8 cellular contexts compared by ENCODE assay signal in the genomic region with DNA sequence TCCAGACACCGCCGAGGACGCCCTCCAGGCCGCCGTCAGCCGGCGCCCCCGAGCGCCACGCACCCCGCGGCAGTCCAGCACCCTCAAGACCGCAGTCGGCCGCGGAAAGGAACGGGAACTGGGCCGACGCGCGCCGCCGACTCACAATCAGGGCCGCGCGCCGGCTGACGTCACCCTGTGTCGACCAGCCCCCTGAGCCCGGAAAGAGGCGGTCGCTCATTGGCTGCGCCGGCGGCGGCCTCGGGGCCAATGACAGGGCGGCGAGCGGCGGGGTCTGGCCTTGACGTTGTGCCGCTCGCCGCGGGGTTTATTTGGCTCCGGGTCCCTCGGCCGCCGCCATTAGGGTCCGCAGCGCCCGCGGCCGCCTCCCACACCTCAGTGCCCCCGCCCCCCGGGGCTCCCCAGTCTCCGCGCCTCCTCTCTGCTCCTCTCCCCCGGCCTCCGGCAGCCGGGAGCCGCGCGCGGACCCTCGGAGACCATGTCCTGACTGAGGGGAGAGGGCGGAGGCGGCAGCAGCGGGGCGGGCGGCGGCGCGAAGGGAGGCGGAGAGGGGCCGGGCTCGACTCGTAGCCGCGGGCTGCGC. TPM values are rescaled to one million over a fixed set of nuclear protein-coding genes. Genes with fewer than 3 reads are reported as not detected.
DNase-seq lines count a peak whose midpoint lies in the region; ATAC-seq and TF ChIP-seq lines count a peak whose summit lies in the region.

No MANE protein-coding gene starts in this region.

- no peak overlapping the region for H3K27ac ChIP-seq in H9 (ENCODE audit: insufficient read length, low read depth, low read length)
- peak overlapping the region; percentile 91 for H3K27ac ChIP-seq in foreskin keratinocyte
- peak overlapping the region; percentile 98 to 99 (median 99) for H3K27ac ChIP-seq in stomach

- no peak for TF ChIP-seq EP300 in stomach (IDR thresholded peaks at IDR 0.05)

- H3K36me3 Mint-ChIP-seq in H9 (ENCODE audit: insufficient read depth in 1 of 3, low read depth in 3 of 3) (peaks cover 0 to 3% (median 0%) of the 10 kb centered on the region in 3 experiments; a peak in 1 of 7 replicates), neural crest cell (ENCODE audit: low read depth) (no peaks in the 10 kb centered on the region)

- H3K4me1 ChIP-seq in H9 (ENCODE audit: insufficient read depth, low read length) (no peaks in the 10 kb centered on the region; the same call in 1 of the 2 replicates), foreskin keratinocyte (peaks cover 20% of the 10 kb centered on the region), stomach (peaks cover 18 to 54% (median 44%) of the 10 kb centered on the region in 4 donors)

- H2BK15ac ChIP-seq in H9 (ENCODE audit: low read depth, low read length), result no peak overlapping the region

- no peak for TF ChIP-seq CTCF in H9 (conservative IDR thresholded peaks at IDR 0.05)
- TF ChIP-seq CTCF in foreskin keratinocyte (conservative IDR thresholded peaks at IDR 0.05), result no peak
- TF ChIP-seq CTCF in neural crest cell (conservative IDR thresholded peaks at IDR 0.05), result no peak
- TF ChIP-seq CTCF in stomach (IDR thresholded peaks at IDR 0.05), result no peak

- no peak overlapping the region for H4K5ac ChIP-seq in H9 (ENCODE audit: insufficient read length, low read depth, low read length)

- no peak overlapping the region for H2BK20ac ChIP-seq in H9 (ENCODE audit: low read depth, low read length, poor library complexity, severe bottlenecking)

- peaks cover 8% of the 10 kb centered on the region for H3K23me2 ChIP-seq in H9 (ENCODE audit: insufficient read length, low read depth, low read length, poor library complexity, severe bottlenecking)

- peak overlapping the region; percentile 85 to 94 for H3K4me3 Mint-ChIP-seq in H9
- H3K4me3 Mint-ChIP-seq in neural crest cell, result peak overlapping the region; percentile 95

- H3K9me3 ChIP-seq in H9 (ENCODE audit: control insufficient read depth, low read depth, low read length) (no peaks in the 10 kb centered on the region), stomach (no peaks in the 10 kb centered on the region)

- H3K79me2 ChIP-seq in H9 (ENCODE audit: insufficient read depth, low read length), result peaks cover 36% of the 10 kb centered on the region

- H3K9me3 Mint-ChIP-seq in H9, result peaks cover 0 to 4% of the 10 kb centered on the region in 2 experiments; a peak in 1 of 5 replicates
- H3K9me3 Mint-ChIP-seq in neural crest cell, result no peaks in the 10 kb centered on the region

- peak overlapping the region; percentile 71; the same call in 1 of the 2 replicates for H3K14ac ChIP-seq in H9 (ENCODE audit: insufficient read depth, low read length)

- DNase-seq in G401 (ENCODE audit: low spot score), result peak; percentile 92
- DNase-seq in H9, result peak; percentile 96
- DNase-seq in M059J (ENCODE audit: low read depth), result peak; percentile 93
- DNase-seq in SHP77 treated with DMSO at 0.1 percent for 48 hours (lab: John Stamatoyannopoulos, UW), result peak; percentile 83
- DNase-seq in activated gamma-delta T cell treated with anti-CD3 and anti-CD28 coated beads, Interleukin-2, amount 50 U/mL, for 16 hours (ENCODE audit: low read depth), result peak; percentile 92
- peak; percentile 73 to 83 for DNase-seq in foreskin keratinocyte
- peak; percentile 98 for DNase-seq in neural crest cell (ENCODE audit: low read depth, low spot score)
- peak; percentile 99 for DNase-seq in stomach

- H3K9ac ChIP-seq in H9 (ENCODE audit: extremely low read depth, insufficient read length, low read length), result peak overlapping the region; percentile 68

- no CpG with 5 or more reads among the region's 82 CpGs for WGBS in H9 (ENCODE audit: extremely low coverage, insufficient read length, low lambda C conversion rate)
- 0 to 1% (median 0%) methylated on average over 20 to 82 of the region's 82 CpGs for WGBS in stomach, 5 donors

- H4K8ac ChIP-seq in H9 (replicated peaks; ENCODE audit: insufficient read length, low read depth, low read length), result no peak overlapping the region

- H3K36me3 ChIP-seq in stomach, result no peaks in the 10 kb centered on the region

- peak; percentile 95 for ATAC-seq in foreskin keratinocyte

- H3K4me3 ChIP-seq in stomach, result peak overlapping the region; percentile 76 to 92 (median 80)

- H3K4me1 Mint-ChIP-seq in H9 (peaks cover 20% of the 10 kb centered on the region in 2 experiments), neural crest cell (peaks cover 27% of the 10 kb centered on the region)

- H2AFZ ChIP-seq in H9 (ENCODE audit: low read length), result no peak overlapping the region

- H3K27me3 Mint-ChIP-seq in H9 (ENCODE audit: low read depth) (peaks cover 6% of the 10 kb centered on the region), neural crest cell (ENCODE audit: low read depth) (peaks cover 8% of the 10 kb centered on the region)

- H2BK12ac ChIP-seq in H9 (ENCODE audit: insufficient read length, low read depth, low read length), result no peak overlapping the region

- H3K4me2 ChIP-seq in H9 (ENCODE audit: insufficient read depth, insufficient read length, low read length), result peak overlapping the region; percentile 88

- H4K91ac ChIP-seq in H9 (ENCODE audit: insufficient read length, low read depth, low read length), result no peak overlapping the region

- no peak overlapping the region for H2AK5ac ChIP-seq in H9 (ENCODE audit: insufficient read length, low read length)

- H3K56ac ChIP-seq in H9 (ENCODE audit: insufficient read length, low read depth, low read length), result no peak overlapping the region

- peaks cover 3% of the 10 kb centered on the region for H3K79me1 ChIP-seq in H9 (ENCODE audit: insufficient read depth, low read depth, low read length, poor library complexity, severe bottlenecking)

- H3K27ac Mint-ChIP-seq in H9, result peak overlapping the region; percentile 89 to 98 (median 91); a peak in 5 of 7 replicates
- H3K27ac Mint-ChIP-seq in neural crest cell (ENCODE audit: unreplicated experiment), result peak overlapping the region; percentile 83

- in situ Hi-C loops in G401 (cut with HindIII; ENCODE audit: low sequenced_read_pairs), result no loop called here

- no peak overlapping the region for H2BK120ac ChIP-seq in H9 (ENCODE audit: low read depth, low read length, poor library complexity, severe bottlenecking)

- no peaks in the 10 kb centered on the region for H4K20me1 ChIP-seq in H9 (ENCODE audit: control insufficient read depth, insufficient read depth, insufficient read length)

- no peak overlapping the region for H3K4ac ChIP-seq in H9 (ENCODE audit: low read depth, low read length)

- H3K18ac ChIP-seq in H9 (ENCODE audit: insufficient read length, low read depth, low read length), result peak overlapping the region; percentile 56

- TF ChIP-seq POLR2A in stomach (IDR thresholded peaks at IDR 0.05), result peak in 2 of 4 donors; percentile 61 to 76

- H2BK5ac ChIP-seq in H9 (ENCODE audit: insufficient read length, low read length), result no peak overlapping the region

- intact Hi-C loops in stomach (cut with DNase I; ENCODE audit: low total_unique reads), result no loop called here

- H3T11ph ChIP-seq in H9 (ENCODE audit: low read length), result no peak overlapping the region

- no peak overlapping the region for H3K23ac ChIP-seq in H9 (ENCODE audit: insufficient read length, low read depth, low read length)

- H3K27me3 ChIP-seq in H9 (ENCODE audit: insufficient read depth, low read length) (no peaks in the 10 kb centered on the region), foreskin keratinocyte (no peaks in the 10 kb centered on the region), stomach (no peaks in the 10 kb centered on the region)

RNA-seq across cellular contexts. Expression of gene ZRANB1, which starts 25.2 kb away (rescaled TPM):
- 15.0 and 17.3 TPM in 2 replicates for total RNA-seq in G401 (2014; rRNA removed; shearing (Covaris generic))
- total RNA-seq in H9 (2021), result 16.1 and 17.4 TPM in 2 replicates
- 14.2 and 17.1 TPM in 2 replicates for total RNA-seq in M059J (2014; rRNA removed; shearing (Covaris generic))
- total RNA-seq in foreskin keratinocyte, result 11.5 and 12.5 TPM in 2 replicates
- polyA plus RNA-seq in foreskin keratinocyte, result 3.8 and 4.5 TPM in 2 replicates
- total RNA-seq in neural crest cell, result 22.6 and 24.0 TPM in 2 replicates
- 10 to 100 TPM in 4 of 5 donors, 1 to 10 TPM in 1; 9.3 to 63.7 (median 11.6) TPM for total RNA-seq in stomach
- 10 to 100 TPM in 1 of 3 donors, 1 to 10 TPM in 2; 7.0 to 15.0 (median 9.1) TPM for polyA plus RNA-seq in stomach
